ENCODE assay signal across 1 cellular context in the genomic region with DNA sequence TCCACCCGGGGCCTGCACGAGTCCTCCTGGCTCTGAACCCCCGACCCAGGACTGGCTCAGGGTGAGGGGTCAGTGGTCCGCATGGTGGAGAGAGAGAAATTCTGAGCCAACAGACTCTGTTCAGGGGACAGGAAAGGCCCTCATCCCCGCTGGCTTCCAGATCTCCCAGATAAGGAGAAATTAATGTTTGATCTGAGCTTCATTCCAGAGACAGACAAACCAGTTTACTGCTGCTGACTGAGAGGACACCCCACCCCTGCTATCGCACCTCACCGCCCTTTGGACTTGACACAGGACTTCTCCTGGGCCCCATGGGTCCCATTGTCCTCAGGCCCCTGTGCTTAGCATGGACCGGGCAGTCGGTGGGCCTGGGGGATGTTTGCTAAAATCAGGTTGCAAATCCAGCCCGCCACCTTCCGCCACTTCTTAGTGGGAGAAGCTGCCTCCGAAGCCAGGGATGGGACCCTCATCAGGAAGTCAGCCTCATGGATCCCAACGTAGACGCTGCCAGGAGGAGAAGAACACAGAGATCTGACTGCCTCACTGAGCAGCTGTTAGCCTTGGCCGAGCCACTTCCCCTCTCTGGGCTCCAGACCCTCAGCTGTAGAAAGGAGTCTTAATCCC.
TF ChIP-seq lines count a peak whose summit lies in the region.

No MANE protein-coding gene starts in this region.

TF ChIP-seq in HepG2, 621 proteins besides CTCF, POLR2A, EP300 and RAD21 (continues in another document):
- peak; percentile 39; the same call in 1 of the 2 replicates for TF ChIP-seq ELF1 (CRISPR knock-in tag; IDR thresholded peaks at IDR 0.05)
- TF ChIP-seq ZNF607 (CRISPR knock-in tag; IDR thresholded peaks at IDR 0.05; ENCODE audit: borderline replicate concordance), result peak; percentile 81; the same call in 1 of the 2 replicates
- 0 out of 2 replicates have a peak, but pooled peaks have one; percentile 48 for TF ChIP-seq DNMT3B (CRISPR knock-in tag; conservative IDR thresholded peaks at IDR 0.05)
- peak; percentile 70; the same call in 1 of the 2 replicates for TF ChIP-seq ZNF350 (CRISPR knock-in tag; IDR thresholded peaks at IDR 0.05; ENCODE audit: borderline replicate concordance, low read depth)
- TF ChIP-seq, protein P1, sequence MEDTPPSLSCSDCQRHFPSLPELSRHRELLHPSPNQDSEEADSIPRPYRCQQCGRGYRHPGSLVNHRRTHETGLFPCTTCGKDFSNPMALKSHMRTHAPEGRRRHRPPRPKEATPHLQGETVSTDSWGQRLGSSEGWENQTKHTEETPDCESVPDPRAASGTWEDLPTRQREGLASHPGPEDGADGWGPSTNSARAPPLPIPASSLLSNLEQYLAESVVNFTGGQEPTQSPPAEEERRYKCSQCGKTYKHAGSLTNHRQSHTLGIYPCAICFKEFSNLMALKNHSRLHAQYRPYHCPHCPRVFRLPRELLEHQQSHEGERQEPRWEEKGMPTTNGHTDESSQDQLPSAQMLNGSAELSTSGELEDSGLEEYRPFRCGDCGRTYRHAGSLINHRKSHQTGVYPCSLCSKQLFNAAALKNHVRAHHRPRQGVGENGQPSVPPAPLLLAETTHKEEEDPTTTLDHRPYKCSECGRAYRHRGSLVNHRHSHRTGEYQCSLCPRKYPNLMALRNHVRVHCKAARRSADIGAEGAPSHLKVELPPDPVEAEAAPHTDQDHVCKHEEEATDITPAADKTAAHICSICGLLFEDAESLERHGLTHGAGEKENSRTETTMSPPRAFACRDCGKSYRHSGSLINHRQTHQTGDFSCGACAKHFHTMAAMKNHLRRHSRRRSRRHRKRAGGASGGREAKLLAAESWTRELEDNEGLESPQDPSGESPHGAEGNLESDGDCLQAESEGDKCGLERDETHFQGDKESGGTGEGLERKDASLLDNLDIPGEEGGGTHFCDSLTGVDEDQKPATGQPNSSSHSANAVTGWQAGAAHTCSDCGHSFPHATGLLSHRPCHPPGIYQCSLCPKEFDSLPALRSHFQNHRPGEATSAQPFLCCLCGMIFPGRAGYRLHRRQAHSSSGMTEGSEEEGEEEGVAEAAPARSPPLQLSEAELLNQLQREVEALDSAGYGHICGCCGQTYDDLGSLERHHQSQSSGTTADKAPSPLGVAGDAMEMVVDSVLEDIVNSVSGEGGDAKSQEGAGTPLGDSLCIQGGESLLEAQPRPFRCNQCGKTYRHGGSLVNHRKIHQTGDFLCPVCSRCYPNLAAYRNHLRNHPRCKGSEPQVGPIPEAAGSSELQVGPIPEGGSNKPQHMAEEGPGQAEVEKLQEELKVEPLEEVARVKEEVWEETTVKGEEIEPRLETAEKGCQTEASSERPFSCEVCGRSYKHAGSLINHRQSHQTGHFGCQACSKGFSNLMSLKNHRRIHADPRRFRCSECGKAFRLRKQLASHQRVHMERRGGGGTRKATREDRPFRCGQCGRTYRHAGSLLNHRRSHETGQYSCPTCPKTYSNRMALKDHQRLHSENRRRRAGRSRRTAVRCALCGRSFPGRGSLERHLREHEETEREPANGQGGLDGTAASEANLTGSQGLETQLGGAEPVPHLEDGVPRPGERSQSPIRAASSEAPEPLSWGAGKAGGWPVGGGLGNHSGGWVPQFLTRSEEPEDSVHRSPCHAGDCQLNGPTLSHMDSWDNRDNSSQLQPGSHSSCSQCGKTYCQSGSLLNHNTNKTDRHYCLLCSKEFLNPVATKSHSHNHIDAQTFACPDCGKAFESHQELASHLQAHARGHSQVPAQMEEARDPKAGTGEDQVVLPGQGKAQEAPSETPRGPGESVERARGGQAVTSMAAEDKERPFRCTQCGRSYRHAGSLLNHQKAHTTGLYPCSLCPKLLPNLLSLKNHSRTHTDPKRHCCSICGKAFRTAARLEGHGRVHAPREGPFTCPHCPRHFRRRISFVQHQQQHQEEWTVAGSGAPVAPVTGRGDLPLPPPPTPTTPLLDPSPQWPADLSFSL (CRISPR knock-in tag; IDR thresholded peaks at IDR 0.05), result no peak
- TF ChIP-seq ZBTB42 (CRISPR knock-in tag; IDR thresholded peaks at IDR 0.05), result 0 out of 2 replicates have a peak, but pooled peaks have one; percentile 75
- TF ChIP-seq, protein P2, sequence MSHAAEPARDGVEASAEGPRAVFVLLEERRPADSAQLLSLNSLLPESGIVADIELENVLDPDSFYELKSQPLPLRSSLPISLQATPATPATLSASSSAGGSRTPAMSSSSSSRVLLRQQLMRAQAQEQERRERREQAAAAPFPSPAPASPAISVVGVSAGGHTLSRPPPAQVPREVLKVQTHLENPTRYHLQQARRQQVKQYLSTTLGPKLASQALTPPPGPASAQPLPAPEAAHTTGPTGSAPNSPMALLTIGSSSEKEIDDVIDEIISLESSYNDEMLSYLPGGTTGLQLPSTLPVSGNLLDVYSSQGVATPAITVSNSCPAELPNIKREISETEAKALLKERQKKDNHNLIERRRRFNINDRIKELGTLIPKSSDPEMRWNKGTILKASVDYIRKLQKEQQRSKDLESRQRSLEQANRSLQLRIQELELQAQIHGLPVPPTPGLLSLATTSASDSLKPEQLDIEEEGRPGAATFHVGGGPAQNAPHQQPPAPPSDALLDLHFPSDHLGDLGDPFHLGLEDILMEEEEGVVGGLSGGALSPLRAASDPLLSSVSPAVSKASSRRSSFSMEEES (CRISPR knock-in tag; IDR thresholded peaks at IDR 0.05), result peak; percentile 73; the same call in 1 of the 2 replicates
- TF ChIP-seq FOXA1 (IDR thresholded peaks at IDR 0.05), result no peak
- peak; percentile 94 for TF ChIP-seq FOXA1 (CRISPR knock-in tag; IDR thresholded peaks at IDR 0.05)
- TF ChIP-seq MAFG (CRISPR knock-in tag; IDR thresholded peaks at IDR 0.05), result no peak
- TF ChIP-seq ERF (CRISPR knock-in tag; IDR thresholded peaks at IDR 0.05), result peak; percentile 89
- TF ChIP-seq, protein P3, sequence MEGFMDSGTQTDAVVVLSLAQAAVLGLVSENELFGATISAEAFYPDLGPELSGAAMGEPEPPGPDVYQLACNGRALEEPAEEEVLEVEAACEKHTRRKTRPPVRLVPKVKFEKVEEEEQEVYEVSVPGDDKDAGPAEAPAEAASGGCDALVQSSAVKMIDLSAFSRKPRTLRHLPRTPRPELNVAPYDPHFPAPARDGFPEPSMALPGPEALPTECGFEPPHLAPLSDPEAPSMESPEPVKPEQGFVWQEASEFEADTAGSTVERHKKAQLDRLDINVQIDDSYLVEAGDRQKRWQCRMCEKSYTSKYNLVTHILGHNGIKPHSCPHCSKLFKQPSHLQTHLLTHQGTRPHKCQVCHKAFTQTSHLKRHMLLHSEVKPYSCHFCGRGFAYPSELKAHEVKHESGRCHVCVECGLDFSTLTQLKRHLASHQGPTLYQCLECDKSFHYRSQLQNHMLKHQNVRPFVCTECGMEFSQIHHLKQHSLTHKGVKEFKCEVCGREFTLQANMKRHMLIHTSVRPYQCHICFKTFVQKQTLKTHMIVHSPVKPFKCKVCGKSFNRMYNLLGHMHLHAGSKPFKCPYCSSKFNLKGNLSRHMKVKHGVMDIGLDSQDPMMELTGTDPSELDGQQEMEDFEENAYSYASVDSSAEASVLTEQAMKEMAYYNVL (CRISPR knock-in tag; IDR thresholded peaks at IDR 0.05; ENCODE audit: borderline replicate concordance), result 0 out of 2 replicates have a peak, but pooled peaks have one; percentile 59
- TF ChIP-seq, protein P4, sequence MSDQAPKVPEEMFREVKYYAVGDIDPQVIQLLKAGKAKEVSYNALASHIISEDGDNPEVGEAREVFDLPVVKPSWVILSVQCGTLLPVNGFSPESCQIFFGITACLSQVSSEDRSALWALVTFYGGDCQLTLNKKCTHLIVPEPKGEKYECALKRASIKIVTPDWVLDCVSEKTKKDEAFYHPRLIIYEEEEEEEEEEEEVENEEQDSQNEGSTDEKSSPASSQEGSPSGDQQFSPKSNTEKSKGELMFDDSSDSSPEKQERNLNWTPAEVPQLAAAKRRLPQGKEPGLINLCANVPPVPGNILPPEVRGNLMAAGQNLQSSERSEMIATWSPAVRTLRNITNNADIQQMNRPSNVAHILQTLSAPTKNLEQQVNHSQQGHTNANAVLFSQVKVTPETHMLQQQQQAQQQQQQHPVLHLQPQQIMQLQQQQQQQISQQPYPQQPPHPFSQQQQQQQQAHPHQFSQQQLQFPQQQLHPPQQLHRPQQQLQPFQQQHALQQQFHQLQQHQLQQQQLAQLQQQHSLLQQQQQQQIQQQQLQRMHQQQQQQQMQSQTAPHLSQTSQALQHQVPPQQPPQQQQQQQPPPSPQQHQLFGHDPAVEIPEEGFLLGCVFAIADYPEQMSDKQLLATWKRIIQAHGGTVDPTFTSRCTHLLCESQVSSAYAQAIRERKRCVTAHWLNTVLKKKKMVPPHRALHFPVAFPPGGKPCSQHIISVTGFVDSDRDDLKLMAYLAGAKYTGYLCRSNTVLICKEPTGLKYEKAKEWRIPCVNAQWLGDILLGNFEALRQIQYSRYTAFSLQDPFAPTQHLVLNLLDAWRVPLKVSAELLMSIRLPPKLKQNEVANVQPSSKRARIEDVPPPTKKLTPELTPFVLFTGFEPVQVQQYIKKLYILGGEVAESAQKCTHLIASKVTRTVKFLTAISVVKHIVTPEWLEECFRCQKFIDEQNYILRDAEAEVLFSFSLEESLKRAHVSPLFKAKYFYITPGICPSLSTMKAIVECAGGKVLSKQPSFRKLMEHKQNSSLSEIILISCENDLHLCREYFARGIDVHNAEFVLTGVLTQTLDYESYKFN (CRISPR knock-in tag; conservative IDR thresholded peaks at IDR 0.05), result peak; percentile 100
- TF ChIP-seq ZBTB20 (CRISPR knock-in tag; IDR thresholded peaks at IDR 0.05; ENCODE audit: borderline replicate concordance, low read depth), result peak; percentile 70; the same call in 1 of the 2 replicates
- 0 out of 2 replicates have a peak, but pooled peaks have one; percentile 47 for TF ChIP-seq SP4 (CRISPR knock-in tag; IDR thresholded peaks at IDR 0.05)
- TF ChIP-seq, protein P5, sequence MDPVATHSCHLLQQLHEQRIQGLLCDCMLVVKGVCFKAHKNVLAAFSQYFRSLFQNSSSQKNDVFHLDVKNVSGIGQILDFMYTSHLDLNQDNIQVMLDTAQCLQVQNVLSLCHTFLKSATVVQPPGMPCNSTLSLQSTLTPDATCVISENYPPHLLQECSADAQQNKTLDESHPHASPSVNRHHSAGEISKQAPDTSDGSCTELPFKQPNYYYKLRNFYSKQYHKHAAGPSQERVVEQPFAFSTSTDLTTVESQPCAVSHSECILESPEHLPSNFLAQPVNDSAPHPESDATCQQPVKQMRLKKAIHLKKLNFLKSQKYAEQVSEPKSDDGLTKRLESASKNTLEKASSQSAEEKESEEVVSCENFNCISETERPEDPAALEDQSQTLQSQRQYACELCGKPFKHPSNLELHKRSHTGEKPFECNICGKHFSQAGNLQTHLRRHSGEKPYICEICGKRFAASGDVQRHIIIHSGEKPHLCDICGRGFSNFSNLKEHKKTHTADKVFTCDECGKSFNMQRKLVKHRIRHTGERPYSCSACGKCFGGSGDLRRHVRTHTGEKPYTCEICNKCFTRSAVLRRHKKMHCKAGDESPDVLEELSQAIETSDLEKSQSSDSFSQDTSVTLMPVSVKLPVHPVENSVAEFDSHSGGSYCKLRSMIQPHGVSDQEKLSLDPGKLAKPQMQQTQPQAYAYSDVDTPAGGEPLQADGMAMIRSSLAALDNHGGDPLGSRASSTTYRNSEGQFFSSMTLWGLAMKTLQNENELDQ (CRISPR knock-in tag; IDR thresholded peaks at IDR 0.05; ENCODE audit: borderline replicate concordance), result no peak
- TF ChIP-seq BCL6 (CRISPR knock-in tag; IDR thresholded peaks at IDR 0.05), result peak; percentile 78; the same call in 1 of the 2 replicates
- TF ChIP-seq, protein P6, sequence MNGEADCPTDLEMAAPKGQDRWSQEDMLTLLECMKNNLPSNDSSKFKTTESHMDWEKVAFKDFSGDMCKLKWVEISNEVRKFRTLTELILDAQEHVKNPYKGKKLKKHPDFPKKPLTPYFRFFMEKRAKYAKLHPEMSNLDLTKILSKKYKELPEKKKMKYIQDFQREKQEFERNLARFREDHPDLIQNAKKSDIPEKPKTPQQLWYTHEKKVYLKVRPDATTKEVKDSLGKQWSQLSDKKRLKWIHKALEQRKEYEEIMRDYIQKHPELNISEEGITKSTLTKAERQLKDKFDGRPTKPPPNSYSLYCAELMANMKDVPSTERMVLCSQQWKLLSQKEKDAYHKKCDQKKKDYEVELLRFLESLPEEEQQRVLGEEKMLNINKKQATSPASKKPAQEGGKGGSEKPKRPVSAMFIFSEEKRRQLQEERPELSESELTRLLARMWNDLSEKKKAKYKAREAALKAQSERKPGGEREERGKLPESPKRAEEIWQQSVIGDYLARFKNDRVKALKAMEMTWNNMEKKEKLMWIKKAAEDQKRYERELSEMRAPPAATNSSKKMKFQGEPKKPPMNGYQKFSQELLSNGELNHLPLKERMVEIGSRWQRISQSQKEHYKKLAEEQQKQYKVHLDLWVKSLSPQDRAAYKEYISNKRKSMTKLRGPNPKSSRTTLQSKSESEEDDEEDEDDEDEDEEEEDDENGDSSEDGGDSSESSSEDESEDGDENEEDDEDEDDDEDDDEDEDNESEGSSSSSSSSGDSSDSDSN (CRISPR knock-in tag; IDR thresholded peaks at IDR 0.05), result peak; percentile 79
- peak; percentile 22; the same call in 1 of the 2 replicates for TF ChIP-seq ARNT2 (CRISPR knock-in tag; IDR thresholded peaks at IDR 0.05; ENCODE audit: low read depth)
- TF ChIP-seq, protein P7, sequence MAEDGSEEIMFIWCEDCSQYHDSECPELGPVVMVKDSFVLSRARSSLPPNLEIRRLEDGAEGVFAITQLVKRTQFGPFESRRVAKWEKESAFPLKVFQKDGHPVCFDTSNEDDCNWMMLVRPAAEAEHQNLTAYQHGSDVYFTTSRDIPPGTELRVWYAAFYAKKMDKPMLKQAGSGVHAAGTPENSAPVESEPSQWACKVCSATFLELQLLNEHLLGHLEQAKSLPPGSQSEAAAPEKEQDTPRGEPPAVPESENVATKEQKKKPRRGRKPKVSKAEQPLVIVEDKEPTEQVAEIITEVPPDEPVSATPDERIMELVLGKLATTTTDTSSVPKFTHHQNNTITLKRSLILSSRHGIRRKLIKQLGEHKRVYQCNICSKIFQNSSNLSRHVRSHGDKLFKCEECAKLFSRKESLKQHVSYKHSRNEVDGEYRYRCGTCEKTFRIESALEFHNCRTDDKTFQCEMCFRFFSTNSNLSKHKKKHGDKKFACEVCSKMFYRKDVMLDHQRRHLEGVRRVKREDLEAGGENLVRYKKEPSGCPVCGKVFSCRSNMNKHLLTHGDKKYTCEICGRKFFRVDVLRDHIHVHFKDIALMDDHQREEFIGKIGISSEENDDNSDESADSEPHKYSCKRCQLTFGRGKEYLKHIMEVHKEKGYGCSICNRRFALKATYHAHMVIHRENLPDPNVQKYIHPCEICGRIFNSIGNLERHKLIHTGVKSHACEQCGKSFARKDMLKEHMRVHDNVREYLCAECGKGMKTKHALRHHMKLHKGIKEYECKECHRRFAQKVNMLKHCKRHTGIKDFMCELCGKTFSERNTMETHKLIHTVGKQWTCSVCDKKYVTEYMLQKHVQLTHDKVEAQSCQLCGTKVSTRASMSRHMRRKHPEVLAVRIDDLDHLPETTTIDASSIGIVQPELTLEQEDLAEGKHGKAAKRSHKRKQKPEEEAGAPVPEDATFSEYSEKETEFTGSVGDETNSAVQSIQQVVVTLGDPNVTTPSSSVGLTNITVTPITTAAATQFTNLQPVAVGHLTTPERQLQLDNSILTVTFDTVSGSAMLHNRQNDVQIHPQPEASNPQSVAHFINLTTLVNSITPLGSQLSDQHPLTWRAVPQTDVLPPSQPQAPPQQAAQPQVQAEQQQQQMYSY (CRISPR knock-in tag; IDR thresholded peaks at IDR 0.05), result peak; percentile 59; the same call in 1 of the 2 replicates
- peak; percentile 66 for TF ChIP-seq ZNF296 (CRISPR knock-in tag; conservative IDR thresholded peaks at IDR 0.05)
- no peak for TF ChIP-seq PAF1 (CRISPR knock-in tag; IDR thresholded peaks at IDR 0.05)
- TF ChIP-seq, protein P8, sequence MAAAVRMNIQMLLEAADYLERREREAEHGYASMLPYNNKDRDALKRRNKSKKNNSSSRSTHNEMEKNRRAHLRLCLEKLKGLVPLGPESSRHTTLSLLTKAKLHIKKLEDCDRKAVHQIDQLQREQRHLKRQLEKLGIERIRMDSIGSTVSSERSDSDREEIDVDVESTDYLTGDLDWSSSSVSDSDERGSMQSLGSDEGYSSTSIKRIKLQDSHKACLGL (CRISPR knock-in tag; IDR thresholded peaks at IDR 0.05), result peak; percentile 79; the same call in 1 of the 2 replicates
- TF ChIP-seq MAZ (IDR thresholded peaks at IDR 0.05; ENCODE audit: borderline replicate concordance, low read depth, low read length), result peak; percentile 85
- peak; percentile 69; the same call in 1 of the 2 replicates for TF ChIP-seq MAZ (CRISPR knock-in tag; IDR thresholded peaks at IDR 0.05; ENCODE audit: low read depth)
- peak; percentile 91 for TF ChIP-seq MIXL1 (CRISPR knock-in tag; IDR thresholded peaks at IDR 0.05)
